Comparison of ENCODE assay signal across 15 cellular contexts in genomic region chr2:197875736-197876135, GRCh38.
"Had no signal": no experiment of that assay in that cellular context is flagged by ENCODE, and none has a peak within 500 bp of the region (broad histone marks: within the 10 kb centered on the region; RNA-seq: fewer than 3 reads in every experiment).

No MANE protein-coding gene starts in this region.

- H3K36me3 ChIP-seq: esophagus muscularis mucosa, neural progenitor cell, tibial artery, uterus had no signal

- H2AFZ ChIP-seq: neural progenitor cell, parathyroid adenoma had no signal

- ATAC-seq: activated naive CD8-positive, alpha-beta T cell treated with anti-CD3 and anti-CD28 coated beads, Interleukin-2, amount 50 U/mL, for 24 hours; foreskin keratinocyte; stimulated activated memory B cell treated with anti-CD40 and anti-IgM and Interleukin-4, amounts not matched to agents 10 μg/mL and 1 μg/mL and 100 μg/mL, for 72 hours had no signal

- H3K9ac ChIP-seq: neural progenitor cell, parathyroid adenoma had no signal

- H3K27ac ChIP-seq: esophagus muscularis mucosa, foreskin keratinocyte, neural progenitor cell, parathyroid adenoma, tibial artery, uterus had no signal

- DNase-seq: activated CD4-positive, alpha-beta T cell treated with anti-CD3 and anti-CD28 coated beads, Interleukin-2, amount 10 ng/mL, durations not matched to agents 7 days and 5 days; activated CD8-positive, alpha-beta memory T cell treated with anti-CD3 and anti-CD28 coated beads for 24 hours; activated naive CD4-positive, alpha-beta T cell treated with Interleukin-2 at 50 U/mL for 16 hours; activated naive CD8-positive, alpha-beta T cell treated with anti-CD3 and anti-CD28 coated beads, Interleukin-2, amount 50 U/mL, for 24 hours; foreskin keratinocyte; left cardiac atrium; naive B cell; T-helper 9 cell; tibial artery; uterus had no signal

- H3K4me3 ChIP-seq: esophagus muscularis mucosa, lung, neural progenitor cell, tibial artery, uterus had no signal

- H3K4me1 ChIP-seq: uterus had no signal

- H3K9me3 ChIP-seq: esophagus muscularis mucosa, tibial artery, uterus had no signal

- H3K27me3 ChIP-seq: esophagus muscularis mucosa, foreskin keratinocyte, neural progenitor cell, tibial artery, uterus had no signal

- H3K4me2 ChIP-seq: neural progenitor cell had no signal
